ENCODE assay signal across 8 cellular contexts in the genomic region with DNA sequence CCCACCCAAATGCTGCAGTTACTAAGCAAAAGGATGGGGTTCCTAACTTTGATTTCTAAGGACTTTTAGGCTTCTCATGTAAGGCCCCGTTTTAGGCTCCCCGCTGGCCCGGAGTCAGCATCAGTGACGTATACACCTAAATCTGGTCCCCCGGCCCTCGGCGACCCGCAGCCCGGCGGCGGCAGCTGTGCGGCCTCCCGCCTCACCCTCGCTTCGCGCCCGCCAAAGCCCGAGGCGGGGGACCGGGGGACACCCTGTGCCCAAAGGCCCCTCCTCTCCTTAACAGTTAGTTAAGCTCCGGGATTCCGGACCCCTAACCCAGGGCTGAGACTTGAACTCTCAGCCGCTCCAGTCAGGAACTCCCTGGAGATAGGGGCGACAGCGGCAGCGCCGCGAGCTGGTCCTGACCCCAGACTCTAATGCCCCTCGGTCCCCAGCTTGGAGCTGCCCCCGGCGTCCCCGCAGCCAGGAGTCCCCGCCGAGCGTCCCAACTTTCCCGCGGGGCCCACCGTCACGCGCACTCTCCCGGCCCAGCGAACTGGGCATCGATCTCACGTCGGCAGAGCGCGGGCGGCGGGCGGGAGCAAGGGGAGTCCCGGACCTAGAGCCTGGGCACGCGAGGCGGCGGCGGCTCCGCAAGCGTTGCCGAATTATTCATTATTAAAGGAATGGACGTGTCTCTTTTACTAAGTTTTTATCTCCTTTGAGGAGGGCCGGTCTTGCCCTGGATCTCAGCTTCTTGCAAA. TPM values are rescaled to one million over a fixed set of nuclear protein-coding genes. Genes with fewer than 3 reads are reported as not detected.
DNase-seq lines count a peak whose midpoint lies in the region; ATAC-seq and TF ChIP-seq lines count a peak whose summit lies in the region.

No MANE protein-coding gene starts in this region.

- no peak overlapping the region for H3K27ac ChIP-seq in brain microvascular endothelial cell

- H3K36me3 ChIP-seq in brain microvascular endothelial cell (replicated peaks): no peaks in the 10 kb centered on the region

- no peaks in the 10 kb centered on the region for H3K36me3 Mint-ChIP-seq in T-helper 17 cell (ENCODE audit: low read depth)

- no peaks in the 10 kb centered on the region for H3K9me3 ChIP-seq in T-helper 17 cell (ENCODE audit: control insufficient read depth, low read length, poor library complexity, severe bottlenecking)

- no peaks in the 10 kb centered on the region for H3K27me3 Mint-ChIP-seq in T-helper 17 cell

- ATAC-seq in T-helper 17 cell: no peak
- ATAC-seq in left lobe of liver: peak; percentile 5
- no peak for ATAC-seq in GM21367 (IDR thresholded peaks at IDR 0.05; ENCODE audit: unreplicated experiment)
- no peak for ATAC-seq in HG03432 (IDR thresholded peaks at IDR 0.05; ENCODE audit: unreplicated experiment)
- no peak for ATAC-seq in esophagus mucosa

- peak overlapping the region; percentile 100 for H3K27ac Mint-ChIP-seq in T-helper 17 cell

- H3K4me1 Mint-ChIP-seq in T-helper 17 cell: peaks cover 42% of the 10 kb centered on the region

- H3K4me3 ChIP-seq in brain microvascular endothelial cell (ENCODE audit: low read depth, low read length): peak overlapping the region; percentile 78

- peak overlapping the region; percentile 98 for H3K4me3 Mint-ChIP-seq in T-helper 17 cell

- in situ Hi-C loops in brain microvascular endothelial cell (cut with HindIII; ENCODE audit: low pct_ligation_motif_present, low sequenced_read_pairs): no loop called here

- peaks cover 34% of the 10 kb centered on the region for H3K27me3 ChIP-seq in brain microvascular endothelial cell (replicated peaks)

- DNase-seq in DMS53 treated with DMSO at 0.1 percent for 48 hours (lab: John Stamatoyannopoulos, UW; ENCODE audit: unreplicated experiment) (peak; percentile 6), T-helper 17 cell (peak; percentile 17 to 25 (median 20)), brain microvascular endothelial cell (no peak), left lobe of liver (ENCODE audit: low spot score) (peak; percentile 59)
- DNase-seq in stimulated activated CD4-positive, alpha-beta T cell treated with anti-CD3 and anti-CD28 coated beads, Interleukin-4, amount 100 ng/mL, for 24 hours: peak; percentile 27

- TF ChIP-seq CTCF in brain microvascular endothelial cell (IDR thresholded peaks at IDR 0.05; ENCODE audit: low read depth, low read length, missing control alignments): no peak

RNA-seq across cellular contexts. Expression of gene NR3C2, which starts 1.5 kb away (rescaled TPM):
- 10 to 100 TPM; 41.0 to 42.5 TPM for total RNA-seq in T-helper 17 cell
- 12.0 TPM for total RNA-seq in left lobe of liver
- total RNA-seq in esophagus mucosa: 1.1 TPM
